Comparison of ENCODE assay signal across 23 cellular contexts in the genomic region with DNA sequence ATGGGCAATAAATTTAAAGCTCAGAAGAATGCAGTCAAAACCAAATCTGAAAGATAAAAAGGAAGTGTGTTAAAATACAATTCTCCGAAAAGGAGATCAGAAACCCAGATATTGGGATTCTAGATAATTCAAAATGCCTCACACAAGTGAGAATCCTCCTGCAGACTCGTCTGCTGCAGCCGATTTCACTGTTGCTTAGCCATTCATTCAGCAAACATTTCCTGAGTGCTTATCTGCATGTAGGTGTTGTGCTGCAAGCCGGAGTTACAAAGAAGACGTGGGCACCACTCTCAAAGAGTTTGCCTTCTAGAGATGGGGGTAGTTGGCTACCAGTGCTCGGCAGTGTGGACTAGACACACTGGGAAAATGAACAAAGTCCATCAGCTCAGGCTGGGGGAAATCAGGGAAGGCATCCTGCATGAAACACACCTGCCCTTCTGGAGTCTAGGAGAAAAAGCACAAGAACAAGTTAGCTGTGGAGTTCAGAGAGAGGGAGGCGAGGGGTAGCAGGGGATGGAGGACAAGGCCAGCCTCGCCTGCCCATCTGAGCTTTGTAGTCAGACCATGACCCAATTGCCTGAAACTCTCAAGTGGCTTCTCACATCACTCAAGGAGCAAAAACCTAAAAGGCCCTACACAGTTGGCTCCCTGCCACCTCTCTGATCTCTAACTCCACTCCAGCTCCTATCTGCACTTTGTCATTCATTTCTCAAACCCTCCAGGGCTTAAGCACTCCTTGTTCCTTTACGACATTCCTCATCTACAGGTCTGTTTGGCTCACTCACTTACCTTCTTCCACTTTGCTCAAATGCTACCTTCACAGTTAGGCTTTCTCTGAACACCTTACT.
DNase-seq lines count a peak whose midpoint lies in the region; ATAC-seq and TF ChIP-seq lines count a peak whose summit lies in the region.
"Had no signal": no experiment of that assay in that cellular context is flagged by ENCODE, and none has a peak within 500 bp of the region (broad histone marks: within the 10 kb centered on the region; RNA-seq: fewer than 3 reads in every experiment).

No MANE protein-coding gene starts in this region.

- BruUV-seq in IMR-90 (replicated peaks; lab: Mats Ljungman, UMichigan), result no TSS peak

- H3K14ac ChIP-seq in IMR-90 (replicated peaks; ENCODE audit: low read depth, low read length), result peak overlapping the region; percentile 46; the same call in 1 of the 2 replicates

- H3K27me3 ChIP-seq in IMR-90 (ENCODE audit: control insufficient read depth, insufficient read depth, low read length), result no peaks in the 10 kb centered on the region
- no peaks in the 10 kb centered on the region for H3K27me3 ChIP-seq in lung (ENCODE audit: control insufficient read depth, insufficient read depth)
- H3K27me3 ChIP-seq: brain microvascular endothelial cell, gastrocnemius medialis, stomach, uterus had no signal

- no peak overlapping the region for H3K4me2 ChIP-seq in IMR-90 (ENCODE audit: low read depth, low read length)

- H3K18ac ChIP-seq in IMR-90 (ENCODE audit: low read depth, low read length), result peak overlapping the region; percentile 38

- peak overlapping the region; percentile 80; the same call in 1 of the 2 replicates for H3K23ac ChIP-seq in IMR-90 (ENCODE audit: low read depth, low read length)

- H3K56ac ChIP-seq in IMR-90 (ENCODE audit: extremely low read depth, insufficient read depth, low read length), result no peak overlapping the region

- no peak overlapping the region for H3K9ac ChIP-seq in IMR-90 (ENCODE audit: low read depth, low read length)

- H2BK20ac ChIP-seq in IMR-90 (ENCODE audit: low read depth, low read length), result peak overlapping the region; percentile 77

- H3K27me3 Mint-ChIP-seq in WTC11 (ENCODE audit: low read depth), result no peaks in the 10 kb centered on the region; the same call in none of the 2 replicates

- no peaks in the 10 kb centered on the region for H3K36me3 ChIP-seq in IMR-90 (ENCODE audit: control insufficient read depth, insufficient read depth, low read length)
- no peaks in the 10 kb centered on the region for H3K36me3 ChIP-seq in lung (ENCODE audit: control insufficient read depth in 2 of 2, insufficient read depth in 2 of 2, low read length in 2 of 2)
- H3K36me3 ChIP-seq: brain microvascular endothelial cell, gastrocnemius medialis, stomach, uterus had no signal

- H3K27ac Mint-ChIP-seq in WTC11, result peak overlapping the region; percentile 22; the same call in 1 of the 2 replicates
- H3K27ac Mint-ChIP-seq: activated T-cell treated with anti-CD3 and anti-CD28 coated beads, Interleukin-2, amount 50 U/mL, for 72 hours; naive thymus-derived CD8-positive, alpha-beta T cell; T-cell had no signal

- H3K4me3 ChIP-seq in IMR-90 (ENCODE audit: insufficient read depth, low read depth, low read length) (no peak overlapping the region), lung (no peak overlapping the region)
- H3K4me3 ChIP-seq: gastrocnemius medialis, stomach, uterus had no signal

- 89% methylated on average over 4 of the region's 9 CpGs; no CpG with 5 or more reads in 1 of the 2 experiments for WGBS in IMR-90 (ENCODE audit: extremely low coverage in 2 of 2, insufficient read length in 1 of 2), 2 experiments
- WGBS in lung, 2 donors, result 64 to 75% methylated on average over 9 of the region's 9 CpGs

- H3K9me1 ChIP-seq in IMR-90 (ENCODE audit: insufficient read depth, low read length), result peaks cover 3% of the 10 kb centered on the region; the same call in 1 of the 2 replicates

- no peak overlapping the region for H3K4me3 Mint-ChIP-seq in WTC11
- H3K4me3 Mint-ChIP-seq: activated T-cell treated with anti-CD3 and anti-CD28 coated beads, Interleukin-2, amount 50 U/mL, for 72 hours; naive thymus-derived CD8-positive, alpha-beta T cell; T-cell had no signal

- intact Hi-C loops in IMR-90 (cut with micrococcal nuclease), result loop anchor here (5.0 kb wide), 1 partner anchor 39 kb away; no protein-coding TSS in a partner anchor

- H2BK120ac ChIP-seq in IMR-90 (ENCODE audit: low read depth, low read length), result peak overlapping the region; percentile 79

- H3K27ac ChIP-seq in IMR-90 (ENCODE audit: insufficient read depth, low read length), result peak overlapping the region; percentile 39; the same call in 1 of the 2 replicates
- no peak overlapping the region for H3K27ac ChIP-seq in lung (ENCODE audit: low read depth in 1 of 2, low read length in 1 of 2)
- H3K27ac ChIP-seq: brain microvascular endothelial cell, gastrocnemius medialis, stomach, uterus, VCaP had no signal

- no peak overlapping the region for H2BK5ac ChIP-seq in IMR-90 (ENCODE audit: low read depth, low read length, poor library complexity, severe bottlenecking)

- peak; percentile 100 for DNase-seq in DMS79 treated with DMSO at 0.1 percent for 48 hours (lab: John Stamatoyannopoulos, UW)
- no peak for DNase-seq in IMR-90
- no peak for DNase-seq in WTC11 (ENCODE audit: low spot score)
- peak; percentile 86 for DNase-seq in lung (ENCODE audit: low spot score)
- no peak for DNase-seq in activated CD4-positive, CD25-positive, alpha-beta regulatory T cell treated with anti-CD3 and anti-CD28 coated beads, Interleukin-2, amount 50 U/mL, for 72 hours
- DNase-seq in RKO (ENCODE audit: low spot score), result no peak
- DNase-seq in HUDEP-2 (lab: John Stamatoyannopoulos, UW; ENCODE audit: unreplicated experiment in 76 of 76), result no peak
- no peak for DNase-seq in NAMALWA (ENCODE audit: low spot score)
- DNase-seq: activated CD4-positive, alpha-beta T cell treated with anti-CD3 and anti-CD28 coated beads, Interleukin-2, amount 50 U/mL, for 48 hours; activated T-cell treated with anti-CD3 and anti-CD28 coated beads, Interleukin-2, amount 50 U/mL, for 72 hours; brain microvascular endothelial cell; gastrocnemius medialis; HCEC 1CT; Karpas-422; mammary epithelial cell; naive thymus-derived CD8-positive, alpha-beta T cell; NCI-H526; SHP77; stimulated activated CD4-positive, alpha-beta T cell treated with anti-CD3 and anti-CD28 coated beads, Interleukin-2, amount 100 ng/mL, for 24 hours; stomach; T-cell; uterus had no signal

- TF ChIP-seq POLR2A in IMR-90 (IDR thresholded peaks at IDR 0.05; ENCODE audit: low read depth, low read length), result no peak

- peaks cover 9% of the 10 kb centered on the region; the same call in 1 of the 2 replicates for H3K9me3 Mint-ChIP-seq in WTC11

- ATAC-seq in IMR-90 (ENCODE audit: low read depth) (no peak), WTC11 (peak; percentile 91), lung (ENCODE audit: insufficient read depth, low FRiP score) (peak; percentile 76)
- ATAC-seq: activated T-cell treated with anti-CD3 and anti-CD28 coated beads, Interleukin-2, amount 50 U/mL, for 72 hours; gastrocnemius medialis; naive thymus-derived CD8-positive, alpha-beta T cell; T-cell had no signal

- TF ChIP-seq RAD21 in IMR-90 (IDR thresholded peaks at IDR 0.05; ENCODE audit: low read length), result no peak

- no peak overlapping the region for H2AK9ac ChIP-seq in IMR-90 (replicated peaks; ENCODE audit: low read depth, low read length, poor library complexity)

- in situ Hi-C loops in IMR-90 (cut with MboI; ENCODE audit: low sequenced_read_pairs), result no loop called here

- no peaks in the 10 kb centered on the region for H4K20me1 ChIP-seq in IMR-90 (ENCODE audit: insufficient read depth, low read length)

- H3K4me1 ChIP-seq in IMR-90 (ENCODE audit: control insufficient read depth, insufficient read depth, low read length) (peaks cover 15% of the 10 kb centered on the region), lung (ENCODE audit: control insufficient read depth in 2 of 2, insufficient read depth in 2 of 2, low read length in 2 of 2) (peaks cover 0 to 3% of the 10 kb centered on the region in 2 donors)
- H3K4me1 ChIP-seq: uterus had no signal

- H2AK5ac ChIP-seq in IMR-90 (ENCODE audit: low read depth, low read length), result peak overlapping the region; percentile 95

- H3K36me3 Mint-ChIP-seq in WTC11, result no peaks in the 10 kb centered on the region
- H3K36me3 Mint-ChIP-seq: T-cell had no signal

- H3K79me1 ChIP-seq in IMR-90 (ENCODE audit: low read depth in 1 of 2, low read length in 2 of 2), result no peaks in the 10 kb centered on the region

- no peak for TF ChIP-seq CTCF in IMR-90 (conservative IDR thresholded peaks at IDR 0.05; ENCODE audit: low read depth, low read length)
- TF ChIP-seq CTCF in WTC11 (IDR thresholded peaks at IDR 0.05), result no peak
- no peak for TF ChIP-seq CTCF in lung (IDR thresholded peaks at IDR 0.05; ENCODE audit: control extremely low read depth, extremely low read depth)

- dilution Hi-C loops in IMR-90 (cut with HindIII; ENCODE audit: low sequenced_read_pairs, unreplicated experiment), result no loop called here

- CTCF ChIA-PET in IMR-90 (lab: Yijun Ruan, JAX), result interaction anchor here (0.8 kb wide), 1 partner anchor 712 kb away, joined by 5 read pairs; no protein-coding TSS in a partner anchor
- CTCF ChIA-PET in WTC11 (lab: Charles Lee), result interaction anchor here (0.6 to 1.4 kb wide), 3 partner anchors 31 to 885 kb away, joined by 3 read pairs; no protein-coding TSS in a partner anchor

- peak overlapping the region; percentile 64 for H4K91ac ChIP-seq in IMR-90 (ENCODE audit: insufficient read depth, low read depth, low read length)

- H3K9me3 ChIP-seq in IMR-90 (ENCODE audit: control insufficient read depth, insufficient read depth, low read length) (no peaks in the 10 kb centered on the region), lung (ENCODE audit: control insufficient read depth in 2 of 2, insufficient read depth in 1 of 2, low read length in 1 of 2) (no peaks in the 10 kb centered on the region)
- H3K9me3 ChIP-seq: gastrocnemius medialis, stomach, uterus had no signal

- peak overlapping the region; percentile 58 for H4K5ac ChIP-seq in IMR-90 (ENCODE audit: low read depth, low read length)

- H3K4me1 Mint-ChIP-seq in WTC11, result peaks cover 15% of the 10 kb centered on the region
- H3K4me1 Mint-ChIP-seq: T-cell had no signal

- H3K4ac ChIP-seq in IMR-90 (ENCODE audit: low read depth, low read length), result peak overlapping the region; percentile 79

- no peak overlapping the region for H2AFZ ChIP-seq in IMR-90 (replicated peaks; ENCODE audit: low read length, poor library complexity)

- peak overlapping the region; percentile 60 to 63; a peak in 2 of 4 replicates for H4K8ac ChIP-seq in IMR-90 (ENCODE audit: low read depth in 2 of 2, low read length in 2 of 2)

- peak overlapping the region; percentile 93 for H2BK15ac ChIP-seq in IMR-90 (ENCODE audit: low read depth, low read length)

- POLR2A ChIA-PET in IMR-90 (lab: Charles Lee; ENCODE audit: unreplicated experiment) (no interaction called here), WTC11 (lab: Charles Lee) (no interaction called here)

TF ChIP-seq in IMR-90, 13 proteins besides CTCF, POLR2A, EP300 and RAD21 (continues in another document):
- TF ChIP-seq BHLHE40 (IDR thresholded peaks at IDR 0.05; ENCODE audit: low read depth, low read length) (no peak), RCOR1 (IDR thresholded peaks at IDR 0.05; ENCODE audit: insufficient replicate concordance, low read length) (no peak), MXI1 (IDR thresholded peaks at IDR 0.05; ENCODE audit: borderline replicate concordance, low read depth, low read length) (no peak)

TF ChIP-seq in WTC11, 78 proteins besides CTCF, POLR2A, EP300 and RAD21 (continues in another document):
- no peak for TF ChIP-seq CBFB (CRISPR knock-in tag; IDR thresholded peaks at IDR 0.05; ENCODE audit: low read depth)

Comparison
In these comparisons a context has a peak if more than half of its experiments do, and no peak if none do; other contexts are left out.
1. DNase-seq: peak in DMS79 treated with DMSO at 0.1 percent for 48 hours (single experiment) and lung (single experiment); none in IMR-90 (single experiment), WTC11 (single experiment), activated CD4-positive, CD25-positive, alpha-beta regulatory T cell treated with anti-CD3 and anti-CD28 coated beads, Interleukin-2, amount 50 U/mL, for 72 hours (single experiment), RKO (single experiment), HUDEP-2 (0 of 76) and NAMALWA (single experiment).